8 cellular contexts compared by ENCODE assay signal in the genomic region with DNA sequence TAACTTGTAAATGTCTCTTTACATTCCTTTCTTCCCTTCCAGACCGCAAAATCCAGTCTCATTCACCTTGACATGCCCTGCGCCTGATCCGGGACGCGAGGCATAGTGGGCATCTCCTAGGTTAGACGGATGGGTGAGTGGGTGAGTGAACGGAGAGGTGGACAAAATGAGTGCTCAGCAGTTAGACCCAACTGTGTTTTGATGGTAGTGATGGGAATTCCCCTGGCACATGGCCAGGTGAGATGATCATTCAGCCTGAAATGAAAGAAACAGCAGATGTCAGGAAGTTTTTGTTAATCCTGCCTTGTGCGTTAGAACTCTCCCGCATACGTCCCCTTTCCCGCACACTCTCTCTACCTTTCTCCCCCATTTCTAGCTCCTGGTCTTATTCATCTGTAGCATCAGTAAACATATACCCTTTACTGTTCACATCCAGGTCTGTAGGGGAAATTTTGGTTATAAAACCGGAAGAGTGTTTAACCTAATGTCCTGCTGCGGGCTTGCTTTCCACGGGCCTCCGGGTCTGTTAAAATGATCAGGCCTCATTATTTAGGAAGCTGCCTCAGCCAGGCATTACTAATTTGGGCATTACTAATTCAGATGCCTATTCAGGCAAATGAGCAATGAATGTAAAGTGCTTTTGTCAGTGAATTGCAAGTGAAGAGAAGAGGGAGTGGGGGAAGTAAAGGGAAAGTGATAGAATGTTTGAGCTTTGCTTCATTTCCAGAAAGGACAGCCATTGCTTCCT.
DNase-seq lines count a peak whose midpoint lies in the region; ATAC-seq, FAIRE-seq and TF ChIP-seq lines count a peak whose summit lies in the region.

No MANE protein-coding gene starts in this region.

- H4K20me1 ChIP-seq in GM12878 (ENCODE audit: control insufficient read depth, insufficient read depth): no peaks in the 10 kb centered on the region

- POLR2A ChIA-PET in CD8-positive, alpha-beta memory T cell (lab: Charles Lee): no interaction called here
- POLR2A ChIA-PET in GM12878 (lab: Charles Lee): interaction anchor here (0.5 to 1.5 kb wide), 11 partner anchors 8 to 109 kb away, joined by 3 to 14 read pairs (median 3); no protein-coding TSS in a partner anchor

- no peaks in the 10 kb centered on the region for H3K9me3 ChIP-seq in CD8-positive, alpha-beta memory T cell (ENCODE audit: low read length)
- no peaks in the 10 kb centered on the region; the same call in 2 of the 3 replicates for H3K9me3 ChIP-seq in GM12878 (replicated peaks; ENCODE audit: control insufficient read depth, insufficient read depth, low read length)
- no peaks in the 10 kb centered on the region for H3K9me3 ChIP-seq in aorta (ENCODE audit: control insufficient read depth, low read length)

- CTCF ChIA-PET in CD8-positive, alpha-beta memory T cell (lab: Charles Lee): no interaction called here
- CTCF ChIA-PET in GM12878 (lab: Yijun Ruan, JAX): interaction anchor here (0.7 to 1.4 kb wide), 4 partner anchors 9 to 211 kb away, joined by 3 to 8 read pairs (median 4); no protein-coding TSS in a partner anchor

- H3K27me3 Mint-ChIP-seq in CD8-positive, alpha-beta memory T cell: no peaks in the 10 kb centered on the region
- H3K27me3 Mint-ChIP-seq in nephron (ENCODE audit: low read depth): no peaks in the 10 kb centered on the region

- peak overlapping the region in 2 of 7 donors; percentile 3 to 8 for H3K4me3 Mint-ChIP-seq in CD8-positive, alpha-beta memory T cell
- H3K4me3 Mint-ChIP-seq in nephron: no peak overlapping the region

- no TSS peak for BruUV-seq in GM12878 (replicated peaks; lab: Mats Ljungman, UMichigan)

- in situ Hi-C loops in GM12878 (cut with MboI): no loop called here

- 28% methylated on average over 15 of the region's 15 CpGs for WGBS in GM12878 (ENCODE audit: insufficient coverage, insufficient replicate concordance, low lambda C conversion rate, missing lambda C conversion rate)
- 77 to 81% methylated on average over 15 of the region's 15 CpGs for WGBS in aorta, 2 donors

- no peak for TF ChIP-seq RAD21 in GM12878 (IDR thresholded peaks at IDR 0.05; ENCODE audit: insufficient read depth, low read depth, low read length)

- H3K4me1 Mint-ChIP-seq in CD8-positive, alpha-beta memory T cell: peaks cover 12 to 13% (median 13%) of the 10 kb centered on the region in 3 donors
- peaks cover 31% of the 10 kb centered on the region for H3K4me1 Mint-ChIP-seq in nephron

- H3K36me3 ChIP-seq in CD8-positive, alpha-beta memory T cell (ENCODE audit: insufficient read depth, low read length): no peaks in the 10 kb centered on the region
- H3K36me3 ChIP-seq in GM12878 (ENCODE audit: control insufficient read depth in 2 of 2, insufficient read depth in 2 of 2, low read length in 1 of 2) (peaks cover 9 to 18% of the 10 kb centered on the region in 2 experiments), aorta (ENCODE audit: control insufficient read depth in 1 of 2, insufficient read depth in 2 of 2, low read length in 1 of 2) (no peaks in the 10 kb centered on the region)

- H2AFZ ChIP-seq in GM12878 (ENCODE audit: control insufficient read depth, low read depth, low read length): no peak overlapping the region; the same call in 1 of the 2 replicates

- TF ChIP-seq EP300 in GM12878 (IDR thresholded peaks at IDR 0.05; ENCODE audit: borderline replicate concordance in 1 of 2, control insufficient read depth in 1 of 2, low read depth in 2 of 2, low read length in 2 of 2): peak; percentile 18 to 38; a peak in 1 of 4 replicates

- FAIRE-seq in GM12878 (lab: Jason Lieb, UNC): no peak

- H3K4me2 ChIP-seq in GM12878 (ENCODE audit: control insufficient read depth, insufficient read depth): peak overlapping the region; percentile 82

- H3K9me3 Mint-ChIP-seq in CD8-positive, alpha-beta memory T cell: no peaks in the 10 kb centered on the region
- no peaks in the 10 kb centered on the region for H3K9me3 Mint-ChIP-seq in nephron

- intact Hi-C loops in GM12878 (cut with micrococcal nuclease; ENCODE audit: unreplicated experiment): no loop called here
- intact Hi-C loops in aorta (cut with DNase I): loop anchor here in 1 of 2 donors (5.0 kb wide), 1 partner anchor 60 kb away; no protein-coding TSS in a partner anchor

- peak overlapping the region in 6 of 8 donors; percentile 10 to 81 (median 50) for H3K27ac Mint-ChIP-seq in CD8-positive, alpha-beta memory T cell
- H3K27ac Mint-ChIP-seq in nephron: peak overlapping the region; percentile 19 to 69 (median 63)

- RAD21 ChIA-PET in GM12878 (lab: Charles Lee; ENCODE audit: unreplicated experiment): interaction anchor here (0.7 to 2.0 kb wide), 11 partner anchors 10 to 1430 kb away, joined by 3 to 10 read pairs (median 4); a partner anchor contains a TSS

- no peak overlapping the region for H3K27ac ChIP-seq in CD8-positive, alpha-beta memory T cell (ENCODE audit: low read depth, low read length)
- H3K27ac ChIP-seq in GM12878 (ENCODE audit: control insufficient read depth, insufficient read depth): peak overlapping the region; percentile 83
- no peak overlapping the region for H3K27ac ChIP-seq in aorta (ENCODE audit: low read depth in 1 of 2, low read length in 2 of 2)

- peak in 2 of 5 donors; percentile 3 to 49 for DNase-seq in CD8-positive, alpha-beta memory T cell
- DNase-seq in RPMI7951 (ENCODE audit: low read depth) (peak; percentile 82), GM12878 (ENCODE audit: low read depth, low spot score) (peak; percentile 74), aorta (no peak), Ammon's horn (ENCODE audit: low spot score) (no peak)

- SMC1A ChIA-PET in GM12878 (lab: Charles Lee; ENCODE audit: uncharacterized antibody, unreplicated experiment): interaction anchor here (0.8 to 2.2 kb wide), 15 partner anchors 10 to 212 kb away, joined by 3 to 39 read pairs (median 6); no protein-coding TSS in a partner anchor

- ATAC-seq in GM21786 (IDR thresholded peaks at IDR 0.05; ENCODE audit: unreplicated experiment): peak; percentile 52
- peak; percentile 82 for ATAC-seq in GM12878
- no peak for ATAC-seq in aorta (ENCODE audit: low FRiP score)
- no peak for ATAC-seq in GM19324 (IDR thresholded peaks at IDR 0.05; ENCODE audit: low FRiP score, unreplicated experiment)

- H3K36me3 Mint-ChIP-seq in CD8-positive, alpha-beta memory T cell: peaks cover 0 to 18% (median 9%) of the 10 kb centered on the region in 3 donors
- peaks cover 4% of the 10 kb centered on the region for H3K36me3 Mint-ChIP-seq in nephron (ENCODE audit: low read depth)

- H3K27me3 ChIP-seq in CD8-positive, alpha-beta memory T cell (ENCODE audit: insufficient read depth, low read length, poor library complexity, severe bottlenecking): no peaks in the 10 kb centered on the region
- H3K27me3 ChIP-seq in GM12878 (replicated peaks in 1 of 2; ENCODE audit: control insufficient read depth in 2 of 2, insufficient read depth in 2 of 2, low read length in 1 of 2): no peaks in the 10 kb centered on the region
- no peaks in the 10 kb centered on the region for H3K27me3 ChIP-seq in aorta (ENCODE audit: control insufficient read depth in 1 of 2, insufficient read depth in 2 of 2, low read length in 1 of 2)

- TF ChIP-seq POLR2A in GM12878 (IDR thresholded peaks at IDR 0.05; ENCODE audit: low read depth, low read length): peak; percentile 54; the same call in 1 of the 2 replicates

- TF ChIP-seq CTCF in GM12878 (IDR thresholded peaks at IDR 0.05 in 2 of 3, conservative IDR thresholded peaks at IDR 0.05 in 1 of 3; ENCODE audit: control insufficient read depth in 2 of 3, extremely low read depth in 1 of 3, insufficient read depth in 1 of 3, low read depth in 3 of 3, low read length in 3 of 3) (no peak), nephron (IDR thresholded peaks at IDR 0.05; ENCODE audit: unreplicated experiment in 3 of 3) (no peak)

- H3K4me3 ChIP-seq in CD8-positive, alpha-beta memory T cell (ENCODE audit: low read length): no peak overlapping the region
- H3K4me3 ChIP-seq in GM12878: peak overlapping the region; percentile 55; the same call in 1 of the 2 replicates
- H3K4me3 ChIP-seq in aorta (ENCODE audit: low read length in 2 of 2): no peak overlapping the region

- H3K4me1 ChIP-seq in CD8-positive, alpha-beta memory T cell (ENCODE audit: insufficient read depth, low read length): peaks cover 10% of the 10 kb centered on the region
- H3K4me1 ChIP-seq in GM12878 (ENCODE audit: control insufficient read depth, insufficient read depth, low read length): peaks cover 42% of the 10 kb centered on the region
- peaks cover under 1 to 2% of the 10 kb centered on the region in 2 donors for H3K4me1 ChIP-seq in aorta (ENCODE audit: control insufficient read depth in 1 of 2, insufficient read depth in 2 of 2, low read length in 2 of 2)

- peaks cover 55% of the 10 kb centered on the region for H3K79me2 ChIP-seq in GM12878 (ENCODE audit: control insufficient read depth, insufficient read depth, low read length)

- H3K9ac ChIP-seq in GM12878 (ENCODE audit: control insufficient read depth, insufficient read depth, low read length): peak overlapping the region; percentile 63

TF ChIP-seq in GM12878, 131 proteins besides CTCF, POLR2A, EP300 and RAD21 (continues in another document):
- TF ChIP-seq HDAC6 (IDR thresholded peaks at IDR 0.05; ENCODE audit: unreplicated experiment) (no peak), BHLHE40 (IDR thresholded peaks at IDR 0.05; ENCODE audit: borderline replicate concordance in 1 of 2, low read depth in 2 of 2, low read length in 1 of 2) (peak; percentile 30 to 48; a peak in 3 of 4 replicates), FOXK2 (IDR thresholded peaks at IDR 0.05) (no peak), SMAD1 (IDR thresholded peaks at IDR 0.05; ENCODE audit: low read depth, partially characterized antibody) (peak; percentile 97), RB1 (IDR thresholded peaks at IDR 0.05; ENCODE audit: borderline replicate concordance) (no peak), IKZF1 (conservative IDR thresholded peaks at IDR 0.05) (peak; percentile 82), MXI1 (IDR thresholded peaks at IDR 0.05; ENCODE audit: low read depth, low read length) (peak; percentile 62), SUPT20H (IDR thresholded peaks at IDR 0.05; ENCODE audit: borderline replicate concordance, control insufficient read depth, low read depth, low read length) (no peak), TBL1XR1 (IDR thresholded peaks at IDR 0.05; ENCODE audit: low read depth, low read length) (no peak), CREB1 (IDR thresholded peaks at IDR 0.05; ENCODE audit: low read depth) (no peak)
- TF ChIP-seq, protein P1, sequence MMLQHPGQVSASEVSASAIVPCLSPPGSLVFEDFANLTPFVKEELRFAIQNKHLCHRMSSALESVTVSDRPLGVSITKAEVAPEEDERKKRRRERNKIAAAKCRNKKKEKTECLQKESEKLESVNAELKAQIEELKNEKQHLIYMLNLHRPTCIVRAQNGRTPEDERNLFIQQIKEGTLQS (IDR thresholded peaks at IDR 0.05; ENCODE audit: borderline replicate concordance, extremely low read depth, low read depth, low read length): no peak
- TF ChIP-seq, protein P2, sequence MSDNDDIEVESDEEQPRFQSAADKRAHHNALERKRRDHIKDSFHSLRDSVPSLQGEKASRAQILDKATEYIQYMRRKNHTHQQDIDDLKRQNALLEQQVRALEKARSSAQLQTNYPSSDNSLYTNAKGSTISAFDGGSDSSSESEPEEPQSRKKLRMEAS (IDR thresholded peaks at IDR 0.05; ENCODE audit: low read depth, low read length): no peak

Comparison
In these comparisons a context has a peak if more than half of its experiments do, and no peak if none do; other contexts are left out.
1. DNase-seq: peak in RPMI7951 (single experiment) and GM12878 (single experiment); none in aorta (0 of 2) and Ammon's horn (single experiment).
2. ATAC-seq: peak in GM21786 (single experiment) and GM12878 (single experiment); none in aorta (single experiment) and GM19324 (single experiment).